In the genomic region with DNA sequence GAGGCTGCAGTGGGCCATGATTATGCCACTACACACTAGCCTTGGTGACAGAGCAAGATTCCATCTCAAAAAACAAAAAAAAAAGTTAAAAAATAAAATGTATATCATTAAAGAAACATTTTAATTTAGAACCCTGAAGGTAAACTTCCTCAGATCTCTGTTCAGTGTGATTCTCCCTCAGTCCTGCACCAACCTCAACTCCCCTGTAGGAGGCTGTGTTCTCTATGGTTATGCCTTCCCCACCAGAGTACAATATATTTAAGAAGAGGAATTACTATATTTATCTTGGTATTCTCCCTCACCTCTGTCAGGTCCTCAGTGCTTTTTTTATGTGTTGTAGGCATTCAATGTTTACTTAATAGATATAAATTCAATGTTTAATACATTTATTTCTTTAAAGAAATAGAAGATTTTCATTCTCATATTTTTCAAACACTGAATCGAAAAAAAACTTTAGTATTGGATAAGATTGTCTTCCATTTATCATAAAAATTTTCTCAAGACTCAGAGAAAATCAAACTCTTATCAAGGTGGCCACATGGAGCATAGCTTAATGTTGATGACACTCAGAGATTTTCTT, we compare ENCODE assay signal across 8 cellular contexts. TPM values are rescaled to one million over a fixed set of nuclear protein-coding genes. Genes with fewer than 3 reads are reported as not detected.
A peak's percentile ranks its signal among the peaks of the same experiment; 100 is the strongest.
DNase-seq lines count a peak whose midpoint lies in the region; ATAC-seq, FAIRE-seq and TF ChIP-seq lines count a peak whose summit lies in the region.

No MANE protein-coding gene starts in this region.

- TF ChIP-seq EP300 in HepG2 (IDR thresholded peaks at IDR 0.05; ENCODE audit: low read depth in 2 of 2, low read length in 2 of 2) (no peak), HepG2 (CRISPR knock-in tag; IDR thresholded peaks at IDR 0.05; ENCODE audit: borderline replicate concordance) (no peak)

- H3K4me2 ChIP-seq in OCI-LY7 (ENCODE audit: low read length) (no peak overlapping the region), astrocyte (ENCODE audit: low read length) (no peak overlapping the region), HepG2 (ENCODE audit: low read depth, low read length) (no peak overlapping the region)

- BruUV-seq in OCI-LY7 (replicated peaks; lab: Mats Ljungman, UMichigan) (no TSS peak), HepG2 (replicated peaks; lab: Mats Ljungman, UMichigan) (no TSS peak)

- H3K27me3 Mint-ChIP-seq in astrocyte (ENCODE audit: low read depth, unreplicated experiment) = no peaks in the 10 kb centered on the region

- whole genome bisulfite sequencing in HepG2 (ENCODE audit: low lambda C conversion rate) = 96% methylated on average over 1 of the region's 1 CpG

- TF ChIP-seq CTCF in AG04450 (IDR thresholded peaks at IDR 0.05; ENCODE audit: low read depth, low read length) = peak; percentile 68
- peak; percentile 64 for TF ChIP-seq CTCF in GM12873 (IDR thresholded peaks at IDR 0.05; ENCODE audit: insufficient read depth, low read depth, low read length, missing control alignments)
- peak; percentile 82 for TF ChIP-seq CTCF in OCI-LY7 (conservative IDR thresholded peaks at IDR 0.05; ENCODE audit: low read length)
- TF ChIP-seq CTCF in astrocyte (IDR thresholded peaks at IDR 0.05; ENCODE audit: insufficient read depth, low read depth, low read length) = peak; percentile 50
- TF ChIP-seq CTCF in HepG2 (CRISPR knock-in tag; IDR thresholded peaks at IDR 0.05) = peak; percentile 57

- FAIRE-seq in astrocyte (lab: Jason Lieb, UNC) (no peak), HepG2 (lab: Jason Lieb, UNC) (no peak)

- no peak overlapping the region for H3K9ac ChIP-seq in astrocyte (ENCODE audit: low read length)
- H3K9ac ChIP-seq in HepG2 (ENCODE audit: insufficient read depth, low read depth, low read length) = no peak overlapping the region

- no peaks in the 10 kb centered on the region for H3K9me2 ChIP-seq in OCI-LY7 (ENCODE audit: insufficient read depth, low read length)

- H3K4me3 Mint-ChIP-seq in astrocyte (ENCODE audit: unreplicated experiment) = no peak overlapping the region

- H4K20me1 ChIP-seq in OCI-LY7 (ENCODE audit: insufficient read depth, low read length) = no peaks in the 10 kb centered on the region
- no peaks in the 10 kb centered on the region for H4K20me1 ChIP-seq in astrocyte (ENCODE audit: insufficient read depth, low read length)
- no peaks in the 10 kb centered on the region for H4K20me1 ChIP-seq in HepG2 (ENCODE audit: insufficient read depth, low read length)

- DNase-seq in AG04450 (ENCODE audit: low read depth, low spot score) = no peak
- DNase-seq in OCI-LY7 (ENCODE audit: low spot score) = peak; percentile 68
- DNase-seq in astrocyte (ENCODE audit: low read depth) = no peak
- peak; percentile 32 for DNase-seq in HepG2 (ENCODE audit: low spot score)
- no peak for DNase-seq in NCI-H2227 (lab: John Stamatoyannopoulos, UW; ENCODE audit: unreplicated experiment)
- DNase-seq in epidermal melanocyte (ENCODE audit: insufficient read length, low spot score) = no peak

- H3K36me3 ChIP-seq in OCI-LY7 (ENCODE audit: insufficient read depth, low read length) (no peaks in the 10 kb centered on the region; the same call in 1 of the 2 replicates), astrocyte (ENCODE audit: insufficient read depth, low read length) (no peaks in the 10 kb centered on the region), HepG2 (replicated peaks in 1 of 2; ENCODE audit: control insufficient read depth in 1 of 2, insufficient read depth in 2 of 2, low read length in 2 of 2) (no peaks in the 10 kb centered on the region)

- no peaks in the 10 kb centered on the region for H3K9me3 Mint-ChIP-seq in astrocyte (ENCODE audit: unreplicated experiment)

- H3K79me2 ChIP-seq in OCI-LY7 (ENCODE audit: insufficient read depth, low read depth, low read length) = no peaks in the 10 kb centered on the region
- H3K79me2 ChIP-seq in astrocyte (ENCODE audit: insufficient read depth, low read length) = no peaks in the 10 kb centered on the region
- H3K79me2 ChIP-seq in HepG2 (ENCODE audit: insufficient read depth, low read length) = no peaks in the 10 kb centered on the region

- H3K4me1 Mint-ChIP-seq in astrocyte (ENCODE audit: low read depth, unreplicated experiment) = peaks cover 8% of the 10 kb centered on the region

- peaks cover under 1% of the 10 kb centered on the region; the same call in 1 of the 2 replicates for H3K9me3 ChIP-seq in AG04450 (ENCODE audit: control insufficient read depth, insufficient read depth, low read length)
- no peaks in the 10 kb centered on the region for H3K9me3 ChIP-seq in OCI-LY7 (ENCODE audit: low read length)
- H3K9me3 ChIP-seq in astrocyte (ENCODE audit: insufficient read depth, low read depth, low read length) = no peaks in the 10 kb centered on the region
- no peaks in the 10 kb centered on the region for H3K9me3 ChIP-seq in HepG2 (ENCODE audit: low read length)

- H3K27ac ChIP-seq in AG04450 (ENCODE audit: low read depth, low read length) = no peak overlapping the region
- H3K27ac ChIP-seq in OCI-LY7 (ENCODE audit: low read depth, low read length, poor library complexity, severe bottlenecking) = no peak overlapping the region
- no peak overlapping the region for H3K27ac ChIP-seq in astrocyte (ENCODE audit: low read depth, low read length)
- no peak overlapping the region for H3K27ac ChIP-seq in HepG2 (ENCODE audit: extremely low read length, insufficient read depth, low read length)

- CTCF ChIA-PET in AG04450 (lab: Charles Lee) = interaction anchor here (0.6 to 1.3 kb wide), 6 partner anchors 12 to 415 kb away, joined by 3 to 6 read pairs (median 4); no protein-coding TSS in a partner anchor
- CTCF ChIA-PET in OCI-LY7 (lab: Charles Lee; ENCODE audit: unreplicated experiment) = no interaction called here
- CTCF ChIA-PET in HepG2 (lab: Yijun Ruan, JAX; ENCODE audit: low intra/inter-chr PET ratio, low total read pairs) = interaction anchor here (0.7 to 2.2 kb wide), 2 partner anchors 80 to 243 kb away, joined by 3 to 17 read pairs; no protein-coding TSS in a partner anchor

- peak; percentile 57 for ATAC-seq in HG02973 (IDR thresholded peaks at IDR 0.05; ENCODE audit: unreplicated experiment)
- ATAC-seq in HepG2 = peak; percentile 60

- no peak for TF ChIP-seq POLR2A in HepG2 (IDR thresholded peaks at IDR 0.05; ENCODE audit: insufficient read depth in 1 of 2, low read depth in 2 of 2, low read length in 2 of 2)

- TF ChIP-seq RAD21 in HepG2 (CRISPR knock-in tag; IDR thresholded peaks at IDR 0.05) = no peak; the same call in 1 of the 2 replicates

- H2AFZ ChIP-seq in OCI-LY7 (ENCODE audit: low read length) (no peak overlapping the region), astrocyte (ENCODE audit: low read depth, low read length) (no peak overlapping the region), HepG2 (ENCODE audit: low read length) (no peak overlapping the region)

- intact Hi-C loops in OCI-LY7 (cut with micrococcal nuclease; ENCODE audit: unreplicated experiment) = loop anchor here (1.0 to 5.0 kb wide), 2 partner anchors 79 to 472 kb away; no protein-coding TSS in a partner anchor
- intact Hi-C loops in HepG2 (cut with micrococcal nuclease; ENCODE audit: unreplicated experiment) = loop anchor here (1.0 to 10.0 kb wide), 5 partner anchors 47 to 1137 kb away; partner anchors contain the start of gene GTF2B

- POLR2A ChIA-PET in AG04450 (lab: Yijun Ruan, JAX) = no interaction called here
- POLR2A ChIA-PET in OCI-LY7 (lab: Charles Lee) = no interaction called here
- POLR2A ChIA-PET in HepG2 (lab: Yijun Ruan, JAX) = no interaction called here

- H3K4me3 ChIP-seq in AG04450 (ENCODE audit: low read depth, low read length) = no peak overlapping the region
- H3K4me3 ChIP-seq in OCI-LY7 (ENCODE audit: low read depth, low read length, poor library complexity, severe bottlenecking) = no peak overlapping the region
- H3K4me3 ChIP-seq in astrocyte (ENCODE audit: insufficient read depth, low read depth, low read length) = no peak overlapping the region
- H3K4me3 ChIP-seq in HepG2 (replicated peaks in 1 of 3; ENCODE audit: insufficient read depth in 1 of 3, low read depth in 2 of 3, low read length in 3 of 3) = no peak overlapping the region

- in situ Hi-C loops in HepG2 (cut with HindIII; ENCODE audit: extremely low pct_ligation_motif_present, low pct_unique_long_range_greater_than_20kb) = loop anchor here (10.0 kb wide), 1 partner anchor 85 kb away; no protein-coding TSS in a partner anchor

- no peaks in the 10 kb centered on the region for H3K36me3 Mint-ChIP-seq in astrocyte (ENCODE audit: low read depth, unreplicated experiment)

- peaks cover 12% of the 10 kb centered on the region for H3K4me1 ChIP-seq in OCI-LY7 (ENCODE audit: insufficient read depth, low read length, poor library complexity, severe bottlenecking)
- peaks cover 23% of the 10 kb centered on the region for H3K4me1 ChIP-seq in astrocyte (ENCODE audit: insufficient read depth, low read length)
- H3K4me1 ChIP-seq in HepG2 (ENCODE audit: insufficient read depth, low read length) = peaks cover 16% of the 10 kb centered on the region

- H3K27ac Mint-ChIP-seq in astrocyte (ENCODE audit: unreplicated experiment) = no peak overlapping the region

- H3K27me3 ChIP-seq in AG04450 (ENCODE audit: control insufficient read depth, insufficient read depth, low read length) (peaks cover 4% of the 10 kb centered on the region), astrocyte (ENCODE audit: insufficient read depth, low read length) (peaks cover 2% of the 10 kb centered on the region), HepG2 (ENCODE audit: control insufficient read depth in 1 of 2, insufficient read depth in 2 of 2, low read length in 2 of 2) (no peaks in the 10 kb centered on the region; a peak in 1 of 5 replicates)

RNA-seq across cellular contexts. Expression of gene LRRC8B, which starts 4.8 kb away (rescaled TPM):
- polyA plus RNA-seq in AG04450 (2011; rRNA removed) = 1.5 and 1.6 TPM in 2 replicates
- 2.0 and 4.7 TPM in 2 replicates for polyA minus RNA-seq in AG04450 (2011; rRNA and poly(A)+ RNA removed)
- 3.2 and 4.4 TPM in 2 replicates for total RNA-seq in OCI-LY7 (2014; rRNA removed; shearing (Covaris generic))
- 8.8 and 9.9 TPM in 2 replicates for total RNA-seq in OCI-LY7 (2022)
- total RNA-seq in astrocyte = 6.3 and 6.4 TPM in 2 replicates
- total RNA-seq in HepG2 (2016; rRNA removed; fragmentation: Illumina TruSeq; extraction: Trizol) = 7.6 and 9.2 TPM in 2 replicates
- 1.1 and 1.4 TPM in 2 replicates for total RNA-seq in HepG2 (2016; cell fraction: cytosol; rRNA removed; fragmentation: Illumina TruSeq; extraction: Trizol; ENCODE audit: low read depth)
- total RNA-seq in HepG2 (2016; cell fraction: insoluble cytoplasmic fraction; rRNA removed; fragmentation: Illumina TruSeq; extraction: Trizol) = 6.9 and 9.0 TPM in 2 replicates
- total RNA-seq in HepG2 (2016; cell fraction: membrane; rRNA removed; fragmentation: Illumina TruSeq; extraction: Trizol) = 5.0 and 5.5 TPM in 2 replicates
- 6.7 and 7.5 TPM in 2 replicates for total RNA-seq in HepG2 (2016; cell fraction: nucleus; rRNA removed; fragmentation: Illumina TruSeq; extraction: Trizol)
- 4.9 TPM in 2 replicates for polyA plus RNA-seq in HepG2 (2011; rRNA removed)
- 5.2 and 6.2 TPM in 2 replicates for polyA plus RNA-seq in HepG2 (2011; cell fraction: cytosol; rRNA removed)
- polyA plus RNA-seq in HepG2 (2011; cell fraction: nucleus; rRNA removed) = 3.8 and 4.7 TPM in 2 replicates
- 4.1 and 4.3 TPM in 2 replicates for polyA plus RNA-seq in HepG2 (2012)
- polyA plus RNA-seq in HepG2 (2016; cell fraction: cytosol; fragmentation: Illumina TruSeq; extraction: Trizol; ENCODE audit: low read depth) = 0.52 and 0.54 TPM in 2 replicates
- 7.3 and 7.9 TPM in 2 replicates for polyA plus RNA-seq in HepG2 (2016; cell fraction: insoluble cytoplasmic fraction; fragmentation: Illumina TruSeq; extraction: Trizol; ENCODE audit: low read depth)
- 2.1 and 2.2 TPM in 2 replicates for polyA plus RNA-seq in HepG2 (2016; cell fraction: membrane; fragmentation: Illumina TruSeq; extraction: Trizol; ENCODE audit: low read depth)
- 6.1 and 6.2 TPM in 2 replicates for polyA plus RNA-seq in HepG2 (2016; cell fraction: nucleus; fragmentation: Illumina TruSeq; extraction: Trizol; ENCODE audit: insufficient read depth, low read depth)
- polyA minus RNA-seq in HepG2 (2011; rRNA and poly(A)+ RNA removed; ENCODE audit: low replicate concordance) = 25.7 and 28.2 TPM in 2 replicates
- 10.6 and 10.9 TPM in 2 replicates for polyA minus RNA-seq in HepG2 (2011; cell fraction: cytosol; rRNA and poly(A)+ RNA removed)
- 12.4 and 17.7 TPM in 2 replicates for polyA minus RNA-seq in HepG2 (2011; cell fraction: nucleus; rRNA and poly(A)+ RNA removed)

Comparison
In these comparisons a context has a peak if more than half of its experiments do, and no peak if none do; other contexts are left out.
1. DNase-seq: peak in OCI-LY7 (single experiment) and HepG2 (single experiment); none in AG04450 (single experiment), astrocyte (single experiment), NCI-H2227 (single experiment) and epidermal melanocyte (single experiment).
2. Peak in every context shown above with its lines, with median percentiles within 50 percentile points of each other: CTCF ChIP-seq.